25 cellular contexts compared by ENCODE assay signal in the genomic region with DNA sequence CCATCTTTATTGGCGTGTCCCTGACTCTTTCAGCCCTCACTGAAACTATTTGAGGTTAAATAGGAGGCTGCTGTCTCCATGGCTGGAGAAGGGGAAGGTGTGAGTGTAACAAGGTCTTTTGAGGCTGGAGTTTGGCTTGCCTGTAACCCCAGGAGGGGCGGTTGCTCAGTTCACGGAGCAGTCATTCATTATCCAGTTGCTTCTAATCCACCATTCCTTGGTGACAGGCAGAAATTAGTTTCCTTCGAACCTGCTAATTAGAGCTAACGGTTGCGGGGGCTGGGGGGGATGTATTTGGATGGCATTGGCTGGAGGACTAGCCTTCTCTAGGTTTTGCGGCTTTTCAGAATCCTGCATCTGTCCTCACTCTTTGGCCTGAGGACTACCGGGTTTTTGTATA. TPM values are rescaled to one million over a fixed set of nuclear protein-coding genes. Genes with fewer than 3 reads are reported as not detected.
DNase-seq lines count a peak whose midpoint lies in the region; ATAC-seq and TF ChIP-seq lines count a peak whose summit lies in the region.
"Had no signal": no experiment of that assay in that cellular context is flagged by ENCODE, and none has a peak within 500 bp of the region (broad histone marks: within the 10 kb centered on the region; RNA-seq: fewer than 3 reads in every experiment).

No MANE protein-coding gene starts in this region.

- H3K9me3 ChIP-seq in H9 (ENCODE audit: control insufficient read depth, low read depth, low read length) (no peaks in the 10 kb centered on the region), mesenchymal stem cell (ENCODE audit: control insufficient read depth, low read length) (no peaks in the 10 kb centered on the region), stomach (no peaks in the 10 kb centered on the region)
- H3K9me3 ChIP-seq: BLaER1 treated with 17β-estradiol and CSF1 and Interleukin-3, amounts not matched to agents 10 nM and 100 nM; colonic mucosa; pancreas had no signal

- intact Hi-C loops in stomach (cut with DNase I; ENCODE audit: low total_unique reads), result no loop called here

- no peaks in the 10 kb centered on the region for H3K27me3 ChIP-seq in H9 (ENCODE audit: insufficient read depth, low read length)
- H3K27me3 ChIP-seq in mesenchymal stem cell (ENCODE audit: control insufficient read depth in 1 of 2, insufficient read depth in 1 of 2, low read length in 2 of 2), result peaks cover 25 to 66% of the 10 kb centered on the region in 2 experiments
- no peaks in the 10 kb centered on the region for H3K27me3 ChIP-seq in stomach
- H3K27me3 ChIP-seq: BLaER1 treated with 17β-estradiol and CSF1 and Interleukin-3, amounts not matched to agents 10 nM and 100 nM; colonic mucosa; pancreas had no signal

- H3K36me3 ChIP-seq in mesenchymal stem cell (ENCODE audit: control insufficient read depth in 1 of 2, insufficient read depth in 2 of 2, low read depth in 1 of 2, low read length in 2 of 2) (no peaks in the 10 kb centered on the region), stomach (no peaks in the 10 kb centered on the region)
- H3K36me3 ChIP-seq: BLaER1 treated with 17β-estradiol and CSF1 and Interleukin-3, amounts not matched to agents 10 nM and 100 nM; colonic mucosa; pancreas had no signal

- H3K27me3 Mint-ChIP-seq in H9 (ENCODE audit: low read depth) (peaks cover 4% of the 10 kb centered on the region), WTC11 (ENCODE audit: low read depth) (no peaks in the 10 kb centered on the region), immature natural killer cell (ENCODE audit: low read depth in 3 of 3) (peaks cover 0 to 8% (median 5%) of the 10 kb centered on the region in 3 donors)

- no peak overlapping the region for H3K18ac ChIP-seq in H9 (ENCODE audit: insufficient read length, low read depth, low read length)
- no peak overlapping the region for H3K18ac ChIP-seq in mesenchymal stem cell (ENCODE audit: low read depth in 1 of 2, low read length in 2 of 2)

- H2BK12ac ChIP-seq in H9 (ENCODE audit: insufficient read length, low read depth, low read length) (no peak overlapping the region), mesenchymal stem cell (ENCODE audit: low read length in 2 of 2) (no peak overlapping the region)

- H3K4me3 ChIP-seq in mesenchymal stem cell (ENCODE audit: insufficient read depth in 1 of 2, low read depth in 1 of 2, low read length in 2 of 2) (peak overlapping the region in 1 of 2 experiments; percentile 28), stomach (no peak overlapping the region)
- H3K4me3 ChIP-seq: BLaER1 treated with 17β-estradiol and CSF1 and Interleukin-3, amounts not matched to agents 10 nM and 100 nM; colonic mucosa; GM23338; pancreas had no signal

- no peak overlapping the region for H4K5ac ChIP-seq in H9 (ENCODE audit: insufficient read length, low read depth, low read length)

- H4K20me1 ChIP-seq in H9 (ENCODE audit: control insufficient read depth, insufficient read depth, insufficient read length), result no peaks in the 10 kb centered on the region
- H4K20me1 ChIP-seq: BLaER1 treated with 17β-estradiol and CSF1 and Interleukin-3, amounts not matched to agents 10 nM and 100 nM had no signal

- H2BK15ac ChIP-seq in H9 (ENCODE audit: low read depth, low read length) (no peak overlapping the region), mesenchymal stem cell (ENCODE audit: low read depth, poor library complexity, severe bottlenecking) (no peak overlapping the region)

- no peak for TF ChIP-seq CTCF in H9 (conservative IDR thresholded peaks at IDR 0.05)
- no peak for TF ChIP-seq CTCF in WTC11 (IDR thresholded peaks at IDR 0.05)
- TF ChIP-seq CTCF in stomach (IDR thresholded peaks at IDR 0.05), result no peak

- ATAC-seq in WTC11, result no peak
- ATAC-seq in GM18870 (IDR thresholded peaks at IDR 0.05; ENCODE audit: unreplicated experiment), result no peak
- no peak for ATAC-seq in HG02870 (IDR thresholded peaks at IDR 0.05; ENCODE audit: unreplicated experiment)
- ATAC-seq: GM23338; natural killer cell treated with Interleukin-12 subunit alpha and Interleukin-12 subunit beta and Interleukin-15 and Interleukin-18, amount 100 ng/mL, for 72 hours; SK-N-SH treated with all-trans-retinoic acid at 6 μM for 48 hours had no signal

- no peak overlapping the region for H4K8ac ChIP-seq in H9 (replicated peaks; ENCODE audit: insufficient read length, low read depth, low read length)
- H4K8ac ChIP-seq in mesenchymal stem cell (ENCODE audit: low read length), result no peak overlapping the region

- H3T11ph ChIP-seq in H9 (ENCODE audit: low read length), result no peak overlapping the region

- H2AK5ac ChIP-seq in H9 (ENCODE audit: insufficient read length, low read length), result no peak overlapping the region
- H2AK5ac ChIP-seq in mesenchymal stem cell (ENCODE audit: low read length, severe bottlenecking), result no peak overlapping the region

- H3K36me3 Mint-ChIP-seq in H9 (ENCODE audit: insufficient read depth in 1 of 3, low read depth in 3 of 3) (no peaks in the 10 kb centered on the region), WTC11 (no peaks in the 10 kb centered on the region), immature natural killer cell (no peaks in the 10 kb centered on the region)
- H3K36me3 Mint-ChIP-seq: natural killer cell treated with Interleukin-12 subunit alpha and Interleukin-12 subunit beta and Interleukin-15 and Interleukin-18, amount 100 ng/mL, for 72 hours had no signal

- H3K4ac ChIP-seq in H9 (ENCODE audit: low read depth, low read length) (no peak overlapping the region), mesenchymal stem cell (ENCODE audit: low read depth in 1 of 2, low read length in 2 of 2) (no peak overlapping the region)

- WGBS in H9 (ENCODE audit: extremely low coverage, insufficient read length, low lambda C conversion rate), result no CpG with 5 or more reads among the region's 8 CpGs
- 60% methylated on average over 6 of the region's 8 CpGs for WGBS in mesenchymal stem cell
- WGBS in stomach, 5 donors, result 70 to 78% (median 73%) methylated on average over 8 of the region's 8 CpGs

- H3K4me1 ChIP-seq in H9 (ENCODE audit: insufficient read depth, low read length) (peaks cover 2% of the 10 kb centered on the region; the same call in 1 of the 2 replicates), mesenchymal stem cell (ENCODE audit: control insufficient read depth, insufficient read depth, low read depth, low read length) (no peaks in the 10 kb centered on the region), stomach (peaks cover 8 to 25% (median 15%) of the 10 kb centered on the region in 4 donors)
- H3K4me1 ChIP-seq: colonic mucosa, pancreas had no signal

- H3K23me2 ChIP-seq in H9 (ENCODE audit: insufficient read length, low read depth, low read length, poor library complexity, severe bottlenecking), result no peaks in the 10 kb centered on the region

- CTCF ChIA-PET in WTC11 (lab: Charles Lee), result interaction anchor here (1.0 to 1.8 kb wide), 3 partner anchors 26 to 84 kb away, joined by 3 to 8 read pairs (median 3); no protein-coding TSS in a partner anchor

- no peaks in the 10 kb centered on the region for H3K9me3 Mint-ChIP-seq in H9
- no peaks in the 10 kb centered on the region for H3K9me3 Mint-ChIP-seq in WTC11
- H3K9me3 Mint-ChIP-seq in immature natural killer cell, result no peaks in the 10 kb centered on the region
- H3K9me3 Mint-ChIP-seq: activated naive CD4-positive, alpha-beta T cell treated with anti-CD3 and anti-CD28 coated beads for 36 hours; GM23338; natural killer cell treated with Interleukin-12 subunit alpha and Interleukin-12 subunit beta and Interleukin-15 and Interleukin-18, amount 100 ng/mL, for 72 hours had no signal

- no peak for DNase-seq in H9
- no peak for DNase-seq in WTC11 (ENCODE audit: low spot score)
- no peak for DNase-seq in mesenchymal stem cell
- DNase-seq in stomach, result no peak
- no peak for DNase-seq in immature natural killer cell
- DNase-seq: activated CD4-positive, alpha-beta T cell treated with anti-CD3 and anti-CD28 coated beads for 4 hours; activated naive CD4-positive, alpha-beta T cell treated with anti-CD3 and anti-CD28 coated beads for 36 hours; activated T-cell treated with anti-CD3 and anti-CD28 coated beads, Interleukin-2, amount 50 U/mL, for 48 hours; amniotic stem cell; colonic mucosa; COR-L47; DMS79 treated with DMSO at 0.1 percent for 48 hours; Karpas-422; MV-4-11; NCI-H524 treated with DMSO at 0.1 percent for 48 hours; pancreas; T-helper 2 cell had no signal

- no peak overlapping the region for H3K56ac ChIP-seq in H9 (ENCODE audit: insufficient read length, low read depth, low read length)

- POLR2A ChIA-PET in WTC11 (lab: Charles Lee), result no interaction called here

- H3K79me1 ChIP-seq in H9 (ENCODE audit: insufficient read depth, low read depth, low read length, poor library complexity, severe bottlenecking) (no peaks in the 10 kb centered on the region), mesenchymal stem cell (replicated peaks; ENCODE audit: low read length, poor library complexity, severe bottlenecking) (no peaks in the 10 kb centered on the region)

- H3K27ac Mint-ChIP-seq in H9 (no peak overlapping the region; a peak in 2 of 7 replicates), WTC11 (peak overlapping the region; percentile 21; the same call in 1 of the 2 replicates), immature natural killer cell (no peak overlapping the region)
- H3K27ac Mint-ChIP-seq: activated naive CD4-positive, alpha-beta T cell treated with anti-CD3 and anti-CD28 coated beads for 36 hours; GM23338; natural killer cell treated with Interleukin-12 subunit alpha and Interleukin-12 subunit beta and Interleukin-15 and Interleukin-18, amount 100 ng/mL, for 72 hours had no signal

- TF ChIP-seq EP300 in stomach (IDR thresholded peaks at IDR 0.05), result no peak

- H2BK120ac ChIP-seq in H9 (ENCODE audit: low read depth, low read length, poor library complexity, severe bottlenecking) (no peak overlapping the region), mesenchymal stem cell (ENCODE audit: low read depth, low read length) (no peak overlapping the region)

- H3K79me2 ChIP-seq in H9 (ENCODE audit: insufficient read depth, low read length), result no peaks in the 10 kb centered on the region

- no peak for TF ChIP-seq POLR2A in stomach (IDR thresholded peaks at IDR 0.05)

- H3K27ac ChIP-seq in H9 (ENCODE audit: insufficient read length, low read depth, low read length), result no peak overlapping the region
- no peak overlapping the region for H3K27ac ChIP-seq in mesenchymal stem cell (ENCODE audit: low read length, poor library complexity, severe bottlenecking)
- peak overlapping the region in 4 of 5 donors; percentile 13 to 63 (median 44) for H3K27ac ChIP-seq in stomach
- H3K27ac ChIP-seq: BLaER1 treated with 17β-estradiol and CSF1 and Interleukin-3, amounts not matched to agents 10 nM and 100 nM; colonic mucosa; pancreas had no signal

- no peak overlapping the region; a peak in 1 of 5 replicates for H3K4me3 Mint-ChIP-seq in H9
- no peak overlapping the region for H3K4me3 Mint-ChIP-seq in WTC11
- no peak overlapping the region for H3K4me3 Mint-ChIP-seq in immature natural killer cell
- H3K4me3 Mint-ChIP-seq: activated naive CD4-positive, alpha-beta T cell treated with anti-CD3 and anti-CD28 coated beads for 36 hours; GM23338; natural killer cell treated with Interleukin-12 subunit alpha and Interleukin-12 subunit beta and Interleukin-15 and Interleukin-18, amount 100 ng/mL, for 72 hours had no signal

- H3K4me1 Mint-ChIP-seq in H9 (peaks cover 25 to 38% of the 10 kb centered on the region in 2 experiments), WTC11 (peaks cover 31% of the 10 kb centered on the region), immature natural killer cell (no peaks in the 10 kb centered on the region)

- H3K4me2 ChIP-seq in H9 (ENCODE audit: insufficient read depth, insufficient read length, low read length) (no peak overlapping the region), mesenchymal stem cell (ENCODE audit: low read length, poor library complexity, severe bottlenecking) (no peak overlapping the region)
- H3K4me2 ChIP-seq: GM23338 had no signal

- H2AFZ ChIP-seq in H9 (ENCODE audit: low read length) (no peak overlapping the region), mesenchymal stem cell (ENCODE audit: low read depth, low read length) (no peak overlapping the region)
- H2AFZ ChIP-seq: GM23338 had no signal

- H4K91ac ChIP-seq in H9 (ENCODE audit: insufficient read length, low read depth, low read length) (no peak overlapping the region), mesenchymal stem cell (ENCODE audit: low read length) (no peak overlapping the region)

- H3K14ac ChIP-seq in H9 (ENCODE audit: insufficient read depth, low read length) (peak overlapping the region; percentile 11; the same call in 1 of the 2 replicates), mesenchymal stem cell (ENCODE audit: low read length in 2 of 2) (no peak overlapping the region)

- H3K23ac ChIP-seq in H9 (ENCODE audit: insufficient read length, low read depth, low read length), result no peak overlapping the region
- no peak overlapping the region for H3K23ac ChIP-seq in mesenchymal stem cell (ENCODE audit: low read length in 2 of 2)

- no peak overlapping the region for H2BK5ac ChIP-seq in H9 (ENCODE audit: insufficient read length, low read length)
- no peak overlapping the region for H2BK5ac ChIP-seq in mesenchymal stem cell (ENCODE audit: low read depth, low read length, poor library complexity, severe bottlenecking)

- no peak overlapping the region for H2BK20ac ChIP-seq in H9 (ENCODE audit: low read depth, low read length, poor library complexity, severe bottlenecking)

- H3K9ac ChIP-seq in H9 (ENCODE audit: extremely low read depth, insufficient read length, low read length) (no peak overlapping the region), mesenchymal stem cell (ENCODE audit: low read length) (peak overlapping the region; percentile 52)
- H3K9ac ChIP-seq: BLaER1 treated with 17β-estradiol and CSF1 and Interleukin-3, amounts not matched to agents 10 nM and 100 nM had no signal

RNA-seq across cellular contexts. Expression of gene FGD5, which starts 18.4 kb away (rescaled TPM):
- total RNA-seq in H9 (2021) (7.8 and 8.6 TPM in 2 replicates), WTC11 (2021) (18.3 to 20.0 TPM (median 19.3 TPM) in 3 replicates), stomach (10 to 100 TPM in 3 of 5 donors, 1 to 10 TPM in 2; 1.2 to 34.1 (median 13.3) TPM)
- 0.17 TPM for polyA plus RNA-seq in mesenchymal stem cell (2013, experiment 1 of 2)
- polyA plus RNA-seq in mesenchymal stem cell (2013, experiment 2 of 2), result 0.16 TPM
- polyA plus RNA-seq in stomach (1 to 10 TPM; 2.7 to 9.5 (median 8.5) TPM), immature natural killer cell (not detected)
- total RNA-seq: activated naive CD4-positive, alpha-beta T cell treated with anti-CD3 and anti-CD28 coated beads for 36 hours; bronchial epithelial cell; natural killer cell treated with Interleukin-12 subunit alpha and Interleukin-12 subunit beta and Interleukin-15 and Interleukin-18, amount 100 ng/mL, for 72 hours had no signal
- polyA plus RNA-seq: AG04450 had no signal

Comparison
In these comparisons a context has a peak if more than half of its experiments do, and no peak if none do; other contexts are left out.
1. H3K27ac ChIP-seq: peak in stomach (4 of 5); none in H9 (single experiment) and mesenchymal stem cell (single experiment).